ENCODE assay signal across 28 cellular contexts in genomic region chr1:147466543-147466942, GRCh38.
"Had no signal": no experiment of that assay in that cellular context is flagged by ENCODE, and none has a peak within 500 bp of the region (broad histone marks: within the 10 kb centered on the region; RNA-seq: fewer than 3 reads in every experiment).

No MANE protein-coding gene starts in this region.

- H3K9me3 ChIP-seq: colonic mucosa, gastrocnemius medialis had no signal

- H3K4me1 ChIP-seq: colonic mucosa, esophagus muscularis mucosa, esophagus squamous epithelium, foreskin keratinocyte, gastrocnemius medialis, gastroesophageal sphincter, heart left ventricle, heart right ventricle had no signal

- H3K36me3 ChIP-seq: colonic mucosa, esophagus muscularis mucosa, esophagus squamous epithelium, gastrocnemius medialis, gastroesophageal sphincter, heart left ventricle, heart right ventricle had no signal

- H3K27me3 ChIP-seq: colonic mucosa, gastrocnemius medialis had no signal

- DNase-seq: colonic mucosa; cortex of kidney; dermis blood vessel endothelial cell; dorsolateral prefrontal cortex; effector CD4-positive, alpha-beta T cell; effector CD8-positive, alpha-beta T cell; effector memory CD4-positive, alpha-beta T cell; effector memory CD8-positive, alpha-beta T cell; endodermal cell; erythroblast; esophagus squamous epithelium; foreskin fibroblast; foreskin keratinocyte; foreskin melanocyte; gastrocnemius medialis; glutamatergic neuron; head of caudate nucleus; heart left ventricle; heart right ventricle had no signal

- H3K4me3 ChIP-seq: colonic mucosa, coronary artery, dorsolateral prefrontal cortex, esophagus muscularis mucosa, esophagus squamous epithelium, gastrocnemius medialis, gastroesophageal sphincter, heart left ventricle, heart right ventricle had no signal

- FAIRE-seq: colon, endometrium, endothelial cell of umbilical vein, frontal cortex had no signal

- ATAC-seq: effector memory CD8-positive, alpha-beta T cell; esophagus mucosa; foreskin keratinocyte; gastrocnemius medialis; gastroesophageal sphincter; heart left ventricle; heart right ventricle had no signal

- H3K27ac ChIP-seq: colonic mucosa, coronary artery, dorsolateral prefrontal cortex, epithelial cell of prostate, esophagus muscularis mucosa, esophagus squamous epithelium, foreskin keratinocyte, gastrocnemius medialis, gastroesophageal sphincter, heart left ventricle, heart right ventricle had no signal
